9 cellular contexts compared by ENCODE assay signal in genomic region chr17:81309859-81310839, GRCh38. TPM values are rescaled to one million over a fixed set of nuclear protein-coding genes. Genes with fewer than 3 reads are reported as not detected.
DNase-seq lines count a peak whose midpoint lies in the region; ATAC-seq and TF ChIP-seq lines count a peak whose summit lies in the region.
"Had no signal": no experiment of that assay in that cellular context is flagged by ENCODE, and none has a peak within 500 bp of the region (broad histone marks: within the 10 kb centered on the region; RNA-seq: fewer than 3 reads in every experiment).

No MANE protein-coding gene starts in this region.

- H2BK15ac ChIP-seq in mesendoderm (replicated peaks; ENCODE audit: low read depth): no peak overlapping the region

- no peak for TF ChIP-seq CTCF in PC-3 (conservative IDR thresholded peaks at IDR 0.05; ENCODE audit: low read depth, low read length)
- TF ChIP-seq CTCF in dorsolateral prefrontal cortex (IDR thresholded peaks at IDR 0.05 in 54 of 56, conservative IDR thresholded peaks at IDR 0.05 in 2 of 56; ENCODE audit: low read depth in 1 of 56, partially characterized antibody in 56 of 56): peak in 2 of 56 donors; percentile 0 to 2

- DNase-seq in PC-3 (no peak), dorsolateral prefrontal cortex (no peak), mesendoderm (peak; percentile 16), G401 (ENCODE audit: low spot score) (no peak), NCI-H2171 (lab: John Stamatoyannopoulos, UW) (no peak)
- no peak for DNase-seq in activated effector memory CD4-positive, alpha-beta T cell treated with anti-CD3 and anti-CD28 coated beads, Interleukin-2, amount 50 U/mL, for 16 hours
- DNase-seq: NCI-H2029 had no signal

- CTCF ChIA-PET in PC-3 (lab: Charles Lee): interaction anchor here (0.7 to 1.0 kb wide), 5 partner anchors 12 to 175 kb away, joined by 3 to 6 read pairs (median 3); no protein-coding TSS in a partner anchor

- H3K9me2 ChIP-seq in PC-3 (replicated peaks; ENCODE audit: low read length): no peaks in the 10 kb centered on the region

- no TSS peak for BruUV-seq in PC-3 (replicated peaks; lab: Mats Ljungman, UMichigan)

- H3K27ac ChIP-seq in PC-3 (ENCODE audit: low read length) (no peak overlapping the region), dorsolateral prefrontal cortex (peak overlapping the region in 30 of 59 donors; percentile 3 to 74 (median 59)), mesendoderm (ENCODE audit: low read depth, low read length) (no peak overlapping the region), stomach smooth muscle (ENCODE audit: low read length) (peak overlapping the region; percentile 24)

- H3K4me1 ChIP-seq in PC-3 (ENCODE audit: insufficient read depth, low read length) (peaks cover 11% of the 10 kb centered on the region), mesendoderm (ENCODE audit: control insufficient read depth, low read depth, low read length) (peaks cover 2% of the 10 kb centered on the region), stomach smooth muscle (ENCODE audit: control insufficient read depth, insufficient read depth, low read length) (peaks cover 17% of the 10 kb centered on the region)

- no CpG with 5 or more reads among the region's 36 CpGs for WGBS in mesendoderm (ENCODE audit: extremely low coverage, insufficient coverage, low lambda C conversion rate)

- peak overlapping the region; percentile 2 for H3K18ac ChIP-seq in mesendoderm (ENCODE audit: low read length)

- no peaks in the 10 kb centered on the region for H3K79me2 ChIP-seq in PC-3 (ENCODE audit: low read length)
- no peaks in the 10 kb centered on the region for H3K79me2 ChIP-seq in mesendoderm (ENCODE audit: control insufficient read depth, insufficient read depth, low read length)

- H3K4me2 ChIP-seq in PC-3 (ENCODE audit: low read length) (peak overlapping the region; percentile 84), mesendoderm (ENCODE audit: low read length) (no peak overlapping the region)

- H3K23ac ChIP-seq in mesendoderm (ENCODE audit: low read length): no peak overlapping the region

- no peak overlapping the region for H2AK5ac ChIP-seq in mesendoderm (ENCODE audit: low read length)

- H3K27me3 ChIP-seq in PC-3 (ENCODE audit: low read length): no peaks in the 10 kb centered on the region
- H3K27me3 ChIP-seq in dorsolateral prefrontal cortex: no peaks in the 10 kb centered on the region
- H3K27me3 ChIP-seq in mesendoderm (ENCODE audit: insufficient read depth, low read length, poor library complexity): no peaks in the 10 kb centered on the region
- H3K27me3 ChIP-seq in stomach smooth muscle (ENCODE audit: control insufficient read depth in 1 of 2, insufficient read depth in 2 of 2, low read length in 2 of 2): no peaks in the 10 kb centered on the region

- H3K79me1 ChIP-seq in mesendoderm (ENCODE audit: low read length): no peaks in the 10 kb centered on the region

- H3K4ac ChIP-seq in mesendoderm (ENCODE audit: low read depth, low read length): peak overlapping the region; percentile 39

- H2BK5ac ChIP-seq in mesendoderm (ENCODE audit: low read length): no peak overlapping the region

- ATAC-seq in PC-3 (no peak), HG02588 (IDR thresholded peaks at IDR 0.05; ENCODE audit: unreplicated experiment) (no peak)

- H3K4me3 ChIP-seq in PC-3 (ENCODE audit: low read length): no peak overlapping the region; the same call in 1 of the 2 replicates
- peak overlapping the region in 30 of 59 donors; percentile 11 to 56 (median 33) for H3K4me3 ChIP-seq in dorsolateral prefrontal cortex
- H3K4me3 ChIP-seq in mesendoderm (ENCODE audit: low read length): no peak overlapping the region
- H3K4me3 ChIP-seq in stomach smooth muscle (ENCODE audit: low read length in 2 of 2): no peak overlapping the region

- no peak overlapping the region for H4K8ac ChIP-seq in mesendoderm (ENCODE audit: low read depth, low read length)

- H2AFZ ChIP-seq in PC-3 (ENCODE audit: low read length): no peak overlapping the region

- H3K9ac ChIP-seq in PC-3 (ENCODE audit: low read length) (no peak overlapping the region), mesendoderm (ENCODE audit: low read length) (peak overlapping the region; percentile 37), stomach smooth muscle (ENCODE audit: low read length in 2 of 2) (no peak overlapping the region)

- no peaks in the 10 kb centered on the region for H4K20me1 ChIP-seq in PC-3 (ENCODE audit: low read length)

- H3F3A ChIP-seq in PC-3 (ENCODE audit: low read length, unreplicated experiment): no peaks in the 10 kb centered on the region

- POLR2A ChIA-PET in PC-3 (lab: Charles Lee; ENCODE audit: unreplicated experiment): interaction anchor here (0.6 to 0.7 kb wide), 3 partner anchors 20 to 85 kb away, joined by 3 read pairs; partner anchors contain the start of gene BAHCC1

- H3K36me3 ChIP-seq in PC-3 (ENCODE audit: low read depth, low read length) (no peaks in the 10 kb centered on the region), mesendoderm (ENCODE audit: control insufficient read depth, insufficient read depth, low read length) (no peaks in the 10 kb centered on the region), stomach smooth muscle (ENCODE audit: control insufficient read depth in 2 of 2, insufficient read depth in 2 of 2, low read length in 2 of 2) (no peaks in the 10 kb centered on the region)

- intact Hi-C loops in PC-3 (cut with micrococcal nuclease) (loop anchor here (1.0 to 2.0 kb wide), 4 partner anchors 14 to 174 kb away; no protein-coding TSS in a partner anchor), dorsolateral prefrontal cortex (cut with DNase I) (no loop called here)

- H2BK120ac ChIP-seq in mesendoderm (ENCODE audit: low read depth, low read length): no peak overlapping the region

- H3K9me3 ChIP-seq in PC-3 (ENCODE audit: low read length) (no peaks in the 10 kb centered on the region), stomach smooth muscle (ENCODE audit: control insufficient read depth in 2 of 2, low read length in 2 of 2) (no peaks in the 10 kb centered on the region)

- in situ Hi-C loops in G401 (cut with HindIII; ENCODE audit: low sequenced_read_pairs): no loop called here

- no peak overlapping the region for H4K5ac ChIP-seq in mesendoderm (ENCODE audit: low read length)

- H3K56ac ChIP-seq in mesendoderm (ENCODE audit: low read length): peak overlapping the region; percentile 17

RNA-seq across cellular contexts. Expression of gene SLC38A10, which starts 15.0 kb away (rescaled TPM):
- 77.8 and 118 TPM in 2 replicates for total RNA-seq in PC-3 (2014; rRNA removed)
- total RNA-seq in dorsolateral prefrontal cortex: 10 to 100 TPM; 30.0 to 80.0 (median 48.8) TPM
- 13.2 TPM for polyA plus RNA-seq in mesendoderm (2013, experiment 1 of 2)
- polyA plus RNA-seq in mesendoderm (2013, experiment 2 of 2): 13.7 TPM
- 76.9 and 90.6 TPM in 2 replicates for total RNA-seq in G401 (2014; rRNA removed; shearing (Covaris generic))

Comparison
In these comparisons a context has a peak if more than half of its experiments do, and no peak if none do; other contexts are left out.
1. H3K27ac ChIP-seq: peak in dorsolateral prefrontal cortex (30 of 59) and stomach smooth muscle (single experiment); none in PC-3 (single experiment) and mesendoderm (single experiment).
2. H3K4me3 ChIP-seq: peak in dorsolateral prefrontal cortex (30 of 59); none in PC-3 (single experiment), mesendoderm (single experiment) and stomach smooth muscle (0 of 2).